ENCODE assay signal across 8 cellular contexts in genomic region chr12:67482751-67483661, GRCh38.
DNase-seq lines count a peak whose midpoint lies in the region; ATAC-seq and TF ChIP-seq lines count a peak whose summit lies in the region.

No MANE protein-coding gene starts in this region.

- H3K4me2 ChIP-seq in SK-N-SH, result no peak overlapping the region

- TF ChIP-seq CTCF in right atrium auricular region (IDR thresholded peaks at IDR 0.05) (no peak), SK-N-SH (IDR thresholded peaks at IDR 0.05) (no peak), left lung (IDR thresholded peaks at IDR 0.05) (no peak)

- H3K27ac Mint-ChIP-seq in activated naive CD8-positive, alpha-beta T cell treated with anti-CD3 and anti-CD28 coated beads, Interleukin-2, amount 50 U/mL, for 24 hours, result no peak overlapping the region

- no peaks in the 10 kb centered on the region for H3F3A ChIP-seq in SK-N-SH (replicated peaks; ENCODE audit: insufficient read depth)

- no peak for TF ChIP-seq RAD21 in SK-N-SH (IDR thresholded peaks at IDR 0.05; ENCODE audit: low read length)

- no peaks in the 10 kb centered on the region for H4K20me1 ChIP-seq in SK-N-SH (ENCODE audit: insufficient read depth)

- no peaks in the 10 kb centered on the region for H3K27me3 Mint-ChIP-seq in activated naive CD8-positive, alpha-beta T cell treated with anti-CD3 and anti-CD28 coated beads, Interleukin-2, amount 50 U/mL, for 24 hours

- H3K4me3 ChIP-seq in right atrium auricular region (no peak overlapping the region), SK-N-SH (ENCODE audit: low read depth in 2 of 2, low read length in 1 of 2) (no peak overlapping the region), left lung (no peak overlapping the region)

- intact Hi-C loops in Right ventricle myocardium inferior (cut with DNase I) (no loop called here), left lung (cut with DNase I) (no loop called here)

- H3K9me3 ChIP-seq in right atrium auricular region, result peaks cover 0 to 4% of the 10 kb centered on the region in 2 donors
- no peaks in the 10 kb centered on the region for H3K9me3 ChIP-seq in SK-N-SH
- peaks cover 0 to 2% of the 10 kb centered on the region in 2 donors for H3K9me3 ChIP-seq in left lung

- no peak overlapping the region for H3K9ac ChIP-seq in SK-N-SH

- no peak overlapping the region for H3K4me3 Mint-ChIP-seq in activated naive CD8-positive, alpha-beta T cell treated with anti-CD3 and anti-CD28 coated beads, Interleukin-2, amount 50 U/mL, for 24 hours

- peaks cover 4% of the 10 kb centered on the region for H3K36me3 Mint-ChIP-seq in activated naive CD8-positive, alpha-beta T cell treated with anti-CD3 and anti-CD28 coated beads, Interleukin-2, amount 50 U/mL, for 24 hours (ENCODE audit: low read depth)

- H3K9me3 Mint-ChIP-seq in activated naive CD8-positive, alpha-beta T cell treated with anti-CD3 and anti-CD28 coated beads, Interleukin-2, amount 50 U/mL, for 24 hours, result no peaks in the 10 kb centered on the region

- no peaks in the 10 kb centered on the region for H3K36me3 ChIP-seq in right atrium auricular region
- no peaks in the 10 kb centered on the region for H3K36me3 ChIP-seq in SK-N-SH (replicated peaks in 1 of 2; ENCODE audit: control insufficient read depth in 1 of 2, insufficient read depth in 2 of 2, low read length in 1 of 2)
- no peaks in the 10 kb centered on the region for H3K36me3 ChIP-seq in left lung

- no peaks in the 10 kb centered on the region for H3K27me3 ChIP-seq in right atrium auricular region
- no peaks in the 10 kb centered on the region for H3K27me3 ChIP-seq in SK-N-SH (ENCODE audit: insufficient read depth)
- no peaks in the 10 kb centered on the region for H3K27me3 ChIP-seq in left lung

- H3K27ac ChIP-seq in right atrium auricular region (no peak overlapping the region), SK-N-SH (ENCODE audit: low read depth in 2 of 2, low read length in 1 of 2) (no peak overlapping the region; a peak in 1 of 4 replicates), left lung (no peak overlapping the region)

- WGBS in SK-N-SH (ENCODE audit: low lambda C conversion rate), result 65% methylated on average over 4 of the region's 6 CpGs

- peaks cover 39% of the 10 kb centered on the region for H3K4me1 Mint-ChIP-seq in activated naive CD8-positive, alpha-beta T cell treated with anti-CD3 and anti-CD28 coated beads, Interleukin-2, amount 50 U/mL, for 24 hours

- H2AFZ ChIP-seq in SK-N-SH (ENCODE audit: low read depth), result no peak overlapping the region

- no peak for TF ChIP-seq EP300 in SK-N-SH (IDR thresholded peaks at IDR 0.05; ENCODE audit: borderline replicate concordance in 1 of 2, low read depth in 1 of 2, low read length in 1 of 2)

- no peaks in the 10 kb centered on the region for H3K79me2 ChIP-seq in SK-N-SH (ENCODE audit: insufficient read depth)

- ATAC-seq in Right ventricle myocardium inferior (peak; percentile 89), HG03469 (IDR thresholded peaks at IDR 0.05; ENCODE audit: unreplicated experiment) (peak; percentile 77), left lung (peak; percentile 44), HG03097 (IDR thresholded peaks at IDR 0.05; ENCODE audit: low FRiP score, unreplicated experiment) (no peak)
- peak; percentile 65 for ATAC-seq in activated naive CD8-positive, alpha-beta T cell treated with anti-CD3 and anti-CD28 coated beads, Interleukin-2, amount 50 U/mL, for 24 hours

- DNase-seq in Right ventricle myocardium inferior (ENCODE audit: missing footprints) (peak; percentile 87), right atrium auricular region (ENCODE audit: low spot score) (no peak), SK-N-SH (peak; percentile 3), left lung (peak in 1 of 2 donors; percentile 62)
- peak; percentile 45 for DNase-seq in activated naive CD8-positive, alpha-beta T cell treated with anti-CD3 and anti-CD28 coated beads, Interleukin-2, amount 50 U/mL, for 24 hours
- DNase-seq in stimulated activated CD8-positive, alpha-beta memory T cell treated with anti-CD3 and anti-CD28 coated beads, Interleukin-15, amount 100 ng/mL, for 1 hour (ENCODE audit: low read depth), result peak; percentile 50

- H3K4me1 ChIP-seq in right atrium auricular region (peaks cover 0 to 12% of the 10 kb centered on the region in 2 donors), SK-N-SH (ENCODE audit: control insufficient read depth in 1 of 2, insufficient read depth in 2 of 2, low read depth in 1 of 2, low read length in 1 of 2) (peaks cover 0 to 7% of the 10 kb centered on the region in 2 experiments; a peak in 2 of 4 replicates), left lung (peaks cover 8 to 10% of the 10 kb centered on the region in 2 donors)

- POLR2A ChIA-PET in SK-N-SH (lab: Yijun Ruan, JAX), result no interaction called here

- CTCF ChIA-PET in SK-N-SH (lab: Yijun Ruan, JAX), result interaction anchor here (1.1 kb wide), 1 partner anchor 10 kb away, joined by 3 read pairs; no protein-coding TSS in a partner anchor

- H3K9me2 ChIP-seq in SK-N-SH, result no peaks in the 10 kb centered on the region; the same call in 1 of the 2 replicates

TF ChIP-seq in SK-N-SH, 30 proteins besides CTCF, POLR2A, EP300 and RAD21:
- TF ChIP-seq FOXM1 (IDR thresholded peaks at IDR 0.05; ENCODE audit: low read depth), result no peak
